Comparison of ENCODE assay signal across 14 cellular contexts in the genomic region with DNA sequence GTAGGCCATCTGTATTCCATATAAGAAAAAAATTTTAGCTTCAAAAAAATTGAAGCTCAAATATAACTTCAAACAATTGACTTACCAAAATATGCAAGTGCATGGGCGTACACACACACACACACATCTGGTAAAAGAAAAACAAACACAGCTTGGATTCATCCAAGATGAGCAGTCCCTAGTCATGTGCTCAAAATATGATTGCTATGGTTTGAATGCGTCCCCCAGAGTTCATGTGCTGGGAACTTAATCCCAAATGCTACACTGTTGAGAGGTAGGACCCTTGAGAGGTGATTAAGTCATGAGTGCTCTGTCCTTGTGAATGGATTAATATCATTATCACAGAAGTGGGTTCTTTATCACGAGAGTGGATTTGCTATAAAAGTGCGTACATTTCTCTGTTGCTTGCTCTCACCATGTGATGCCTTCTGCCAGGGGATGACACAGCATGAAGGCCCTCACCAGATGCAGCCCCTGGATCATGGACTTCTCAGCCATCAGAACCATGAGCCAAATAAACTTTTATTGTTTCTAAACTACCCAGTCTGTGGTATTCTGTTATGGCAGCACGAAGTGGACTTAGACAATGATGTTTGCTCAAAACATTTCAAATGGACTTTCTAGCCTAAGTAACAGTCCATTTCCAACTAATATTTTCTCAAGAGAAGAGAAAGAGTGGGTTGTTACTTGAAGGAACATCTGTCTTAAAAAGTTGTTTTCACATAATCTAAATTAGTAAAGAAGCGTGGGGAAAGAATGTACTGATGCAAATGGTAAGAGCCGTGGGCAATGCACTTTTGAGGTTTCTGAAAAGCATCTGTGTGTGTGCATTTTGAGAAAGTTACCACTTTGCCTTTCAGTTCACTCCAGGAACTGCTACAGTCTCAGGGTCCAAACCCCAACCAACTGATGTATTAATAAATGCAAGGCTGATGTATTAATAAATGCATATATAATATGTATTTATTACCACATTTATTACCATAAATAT. TPM values are rescaled to one million over a fixed set of nuclear protein-coding genes. Genes with fewer than 3 reads are reported as not detected.
DNase-seq lines count a peak whose midpoint lies in the region; ATAC-seq and TF ChIP-seq lines count a peak whose summit lies in the region.
"Had no signal": no experiment of that assay in that cellular context is flagged by ENCODE, and none has a peak within 500 bp of the region (broad histone marks: within the 10 kb centered on the region; RNA-seq: fewer than 3 reads in every experiment).

No MANE protein-coding gene starts in this region.

- H3K27ac ChIP-seq in smooth muscle cell (ENCODE audit: low read depth) = peak overlapping the region; percentile 35

- H3K9me3 ChIP-seq in smooth muscle cell (replicated peaks; ENCODE audit: low read depth) = no peaks in the 10 kb centered on the region
- H3K9me3 ChIP-seq: prostate gland had no signal

- peaks cover 29% of the 10 kb centered on the region for H3F3A ChIP-seq in smooth muscle cell (ENCODE audit: low read depth)

- in situ Hi-C loops in SK-MEL-5 (cut with HindIII; ENCODE audit: low pct_unique_long_range_greater_than_20kb, low sequenced_read_pairs) = no loop called here

- H3K9me3 Mint-ChIP-seq in immature natural killer cell = no peaks in the 10 kb centered on the region
- H3K9me3 Mint-ChIP-seq: activated T-helper 17 cell treated with anti-CD3 and anti-CD28 coated beads, Interleukin-2, amount 50 U/mL, for 72 hours; CD4-positive, alpha-beta memory T cell; stimulated activated naive CD8-positive, alpha-beta T cell treated with anti-CD3 and anti-CD28 coated beads, Interleukin-15, Interleukin-2, amounts not matched to agents 100 ng/mL and 50 ng/mL, for 24 hours had no signal

- H3K27me3 ChIP-seq in smooth muscle cell (ENCODE audit: low read depth) = no peaks in the 10 kb centered on the region

- no peak overlapping the region for H3K9ac ChIP-seq in smooth muscle cell (ENCODE audit: low read depth)

- no peaks in the 10 kb centered on the region for H3K36me3 ChIP-seq in smooth muscle cell (ENCODE audit: low read depth)
- H3K36me3 ChIP-seq: prostate gland had no signal

- H3K79me2 ChIP-seq in smooth muscle cell (ENCODE audit: low read depth) = peaks cover 11% of the 10 kb centered on the region

- H2AFZ ChIP-seq in smooth muscle cell (ENCODE audit: low read depth) = no peak overlapping the region

- 60% methylated on average over 7 of the region's 7 CpGs for WGBS in smooth muscle cell (ENCODE audit: low lambda C conversion rate)

- ATAC-seq in GM19463 (IDR thresholded peaks at IDR 0.05; ENCODE audit: unreplicated experiment) = peak; percentile 47
- ATAC-seq in stimulated activated naive CD8-positive, alpha-beta T cell treated with anti-CD3 and anti-CD28 coated beads, Interleukin-15, Interleukin-2, amounts not matched to agents 100 U/mL and 50 U/mL, for 24 hours = no peak
- ATAC-seq: activated T-helper 17 cell treated with anti-CD3 and anti-CD28 coated beads, Interleukin-2, amount 50 U/mL, for 72 hours had no signal

- H4K20me1 ChIP-seq in smooth muscle cell (ENCODE audit: low read depth) = peaks cover 30% of the 10 kb centered on the region

- no peak overlapping the region for H3K4me3 Mint-ChIP-seq in immature natural killer cell
- H3K4me3 Mint-ChIP-seq: stimulated activated naive CD8-positive, alpha-beta T cell treated with anti-CD3 and anti-CD28 coated beads, Interleukin-15, Interleukin-2, amounts not matched to agents 100 ng/mL and 50 ng/mL, for 24 hours had no signal

- DNase-seq in SK-MEL-5 (ENCODE audit: low read depth, low spot score) = peak; percentile 45
- DNase-seq in fibroblast of the aortic adventitia (ENCODE audit: low read depth) = peak; percentile 65
- DNase-seq in smooth muscle cell (lab: John Stamatoyannopoulos, UW; ENCODE audit: unreplicated experiment) = no peak
- no peak for DNase-seq in stimulated activated CD4-positive, alpha-beta T cell treated with anti-CD3 and anti-CD28 coated beads, Interleukin-4, amount 100 ng/mL, for 24 hours
- DNase-seq in stimulated activated naive CD8-positive, alpha-beta T cell treated with anti-CD3 and anti-CD28 coated beads, Interleukin-15, Interleukin-2, amounts not matched to agents 100 U/mL and 50 U/mL, for 24 hours = no peak
- no peak for DNase-seq in stimulated activated CD8-positive, alpha-beta memory T cell treated with anti-CD3 and anti-CD28 coated beads, Interleukin-4, amount 100 ng/mL, for 48 hours
- DNase-seq in immature natural killer cell = no peak
- DNase-seq: CD4-positive, alpha-beta memory T cell; NCI-H1417 treated with DMSO at 0.1 percent for 48 hours; NCI-H526 treated with DMSO at 0.1 percent for 48 hours had no signal

- H3K4me3 ChIP-seq in fibroblast of the aortic adventitia (ENCODE audit: low read depth, low read length) (no peak overlapping the region), smooth muscle cell (no peak overlapping the region)
- H3K4me3 ChIP-seq: prostate gland had no signal

- peak overlapping the region; percentile 20 for H3K4me2 ChIP-seq in smooth muscle cell

- H3K27ac Mint-ChIP-seq in immature natural killer cell = peak overlapping the region in 2 of 6 donors; percentile 10 to 26
- H3K27ac Mint-ChIP-seq: activated T-helper 17 cell treated with anti-CD3 and anti-CD28 coated beads, Interleukin-2, amount 50 U/mL, for 72 hours; stimulated activated naive CD8-positive, alpha-beta T cell treated with anti-CD3 and anti-CD28 coated beads, Interleukin-15, Interleukin-2, amounts not matched to agents 100 ng/mL and 50 ng/mL, for 24 hours had no signal

- peaks cover 6 to 11% (median 8%) of the 10 kb centered on the region in 3 donors for H3K36me3 Mint-ChIP-seq in immature natural killer cell

- TF ChIP-seq CTCF in fibroblast of the aortic adventitia (IDR thresholded peaks at IDR 0.05; ENCODE audit: insufficient read depth, low read length) = no peak
- TF ChIP-seq CTCF in smooth muscle cell (IDR thresholded peaks at IDR 0.05; ENCODE audit: borderline replicate concordance, insufficient read depth, poor library complexity, severe bottlenecking) = no peak

- peaks cover 37 to 38% of the 10 kb centered on the region in 2 donors for H3K4me1 Mint-ChIP-seq in immature natural killer cell

- H3K4me1 ChIP-seq in smooth muscle cell (ENCODE audit: low read depth) = peaks cover 25% of the 10 kb centered on the region
- H3K4me1 ChIP-seq: prostate gland had no signal

- H3K27me3 Mint-ChIP-seq in immature natural killer cell (ENCODE audit: low read depth in 3 of 3) = peaks cover 0 to 7% (median 0%) of the 10 kb centered on the region in 3 donors
- H3K27me3 Mint-ChIP-seq: activated T-helper 17 cell treated with anti-CD3 and anti-CD28 coated beads, Interleukin-2, amount 50 U/mL, for 72 hours; CD4-positive, alpha-beta memory T cell had no signal

RNA-seq across cellular contexts. Expression of a gene that starts 15.1 kb away (rescaled TPM):
- 12.0 and 14.5 TPM in 2 replicates for total RNA-seq in SK-MEL-5 (2014; rRNA removed; shearing (Covaris generic))
- 19.3 and 25.4 TPM in 2 replicates for polyA plus RNA-seq in SK-MEL-5 (2015; cell fraction: cytosol; rRNA removed)
- polyA plus RNA-seq in SK-MEL-5 (2015; cell fraction: nucleus; rRNA removed) = 15.9 and 25.2 TPM in 2 replicates
- total RNA-seq in fibroblast of the aortic adventitia (ENCODE audit: low replicate concordance) (97.7 and 309 TPM in 2 replicates), smooth muscle cell (28.5 and 32.5 TPM in 2 replicates)
- polyA plus RNA-seq in smooth muscle cell (33.0 and 59.4 TPM in 2 replicates), immature natural killer cell (10 to 100 TPM in 1 of 3 donors, 1 to 10 TPM in 1, under 1 TPM in 1; 0.16 to 16.3 (median 2.6) TPM)

Comparison
In these comparisons a context has a peak if more than half of its experiments do, and no peak if none do; other contexts are left out.
1. DNase-seq: peak in SK-MEL-5 (single experiment) and fibroblast of the aortic adventitia (single experiment); none in smooth muscle cell (single experiment), stimulated activated CD4-positive, alpha-beta T cell treated with anti-CD3 and anti-CD28 coated beads, Interleukin-4, amount 100 ng/mL, for 24 hours (single experiment), stimulated activated naive CD8-positive, alpha-beta T cell treated with anti-CD3 and anti-CD28 coated beads, Interleukin-15, Interleukin-2, amounts not matched to agents 100 U/mL and 50 U/mL, for 24 hours (single experiment), stimulated activated CD8-positive, alpha-beta memory T cell treated with anti-CD3 and anti-CD28 coated beads, Interleukin-4, amount 100 ng/mL, for 48 hours (single experiment) and immature natural killer cell (0 of 3).